Comparison of ENCODE assay signal across 14 cellular contexts in the genomic region with DNA sequence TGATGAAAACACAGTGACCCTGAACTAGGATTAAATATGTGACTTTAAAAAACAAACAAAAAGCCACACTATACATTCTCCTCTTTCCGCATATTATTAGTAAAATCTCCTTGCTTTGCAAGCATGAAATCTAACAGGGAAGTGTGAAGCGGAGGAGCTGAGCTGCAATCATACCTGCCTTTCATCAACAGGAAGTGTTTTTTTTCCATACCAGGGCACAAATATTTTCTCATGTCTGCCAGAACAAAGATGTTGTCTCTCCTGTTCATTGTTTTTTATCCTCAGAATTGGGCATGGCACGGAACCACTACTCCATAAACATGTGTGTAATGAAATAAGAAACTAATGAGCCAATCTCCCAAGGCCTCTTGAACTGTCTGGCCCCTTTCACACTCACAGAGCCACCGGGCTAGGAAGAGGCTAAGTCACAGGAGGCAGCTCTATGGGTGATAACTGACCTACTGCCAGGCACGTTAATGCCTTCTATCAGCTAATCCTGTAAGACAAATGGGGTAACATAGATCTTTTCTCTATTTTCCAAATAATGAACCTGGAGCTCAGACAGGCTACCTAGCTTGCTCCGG.
DNase-seq lines count a peak whose midpoint lies in the region; ATAC-seq lines count a peak whose summit lies in the region.
"Had no signal": no experiment of that assay in that cellular context is flagged by ENCODE, and none has a peak within 500 bp of the region (broad histone marks: within the 10 kb centered on the region; RNA-seq: fewer than 3 reads in every experiment).

No MANE protein-coding gene starts in this region.

- peak; percentile 64 for DNase-seq in activated CD4-positive, alpha-beta T cell treated with anti-CD3 and anti-CD28 coated beads, Interleukin-2, amount 10 ng/mL, durations not matched to agents 24 days and 14 days
- DNase-seq in activated CD4-positive, alpha-beta T cell treated with anti-CD3 and anti-CD28 coated beads for 48 hours, result no peak
- no peak for DNase-seq in memory B cell (ENCODE audit: low spot score in 2 of 2)
- DNase-seq in DMS 273 treated with DMSO at 0.1 percent for 48 hours (lab: John Stamatoyannopoulos, UW), result no peak
- no peak for DNase-seq in SW480 (ENCODE audit: low spot score)
- no peak for DNase-seq in cerebellar cortex (ENCODE audit: low spot score)
- DNase-seq: amygdala; H7; left colon; MV-4-11; stimulated activated CD4-positive, alpha-beta T cell treated with anti-CD3 and anti-CD28 coated beads, Interleukin-12 subunit alpha, Interleukin-12 subunit beta, amount 100 ng/mL, for 4 hours had no signal

- no peaks in the 10 kb centered on the region for H3K27me3 ChIP-seq in subcutaneous abdominal adipose tissue (ENCODE audit: control insufficient read depth in 5 of 5, insufficient read depth in 4 of 5, low read length in 5 of 5)

- peak overlapping the region in 1 of 5 donors; percentile 31 for H3K9ac ChIP-seq in subcutaneous abdominal adipose tissue (ENCODE audit: low read length in 5 of 5)

- intact Hi-C loops in activated CD4-positive, alpha-beta T cell treated with anti-CD3 and anti-CD28 coated beads, Interleukin-2, amount 10 ng/mL, durations not matched to agents 24 days and 14 days (cut with micrococcal nuclease), result no loop called here

- H3K4me1 ChIP-seq in subcutaneous abdominal adipose tissue (ENCODE audit: control insufficient read depth in 5 of 5, insufficient read depth in 5 of 5, low read length in 5 of 5), result peaks cover 3 to 46% (median 17%) of the 10 kb centered on the region in 5 donors

- H3K4me3 ChIP-seq in subcutaneous abdominal adipose tissue (ENCODE audit: low read depth in 1 of 5, low read length in 5 of 5), result no peak overlapping the region

- H3K4me3 Mint-ChIP-seq in activated CD4-positive, alpha-beta T cell treated with anti-CD3 and anti-CD28 coated beads, Interleukin-2, amount 10 ng/mL, durations not matched to agents 24 days and 14 days, result peak overlapping the region; percentile 81
- H3K4me3 Mint-ChIP-seq in activated T-helper 17 cell treated with anti-CD3 and anti-CD28 coated beads, Interleukin-2, amount 50 U/mL, for 72 hours, result peak overlapping the region; percentile 99
- H3K4me3 Mint-ChIP-seq in memory B cell, result no peak overlapping the region

- H3K36me3 ChIP-seq in subcutaneous abdominal adipose tissue (ENCODE audit: control insufficient read depth in 5 of 5, insufficient read depth in 5 of 5, low read length in 5 of 5), result peaks cover 7 to 68% (median 56%) of the 10 kb centered on the region in 5 donors

- peak overlapping the region; percentile 98 for H3K27ac Mint-ChIP-seq in activated CD4-positive, alpha-beta T cell treated with anti-CD3 and anti-CD28 coated beads, Interleukin-2, amount 10 ng/mL, durations not matched to agents 24 days and 14 days
- H3K27ac Mint-ChIP-seq in activated T-helper 17 cell treated with anti-CD3 and anti-CD28 coated beads, Interleukin-2, amount 50 U/mL, for 72 hours, result peak overlapping the region; percentile 100
- peak overlapping the region; percentile 89 for H3K27ac Mint-ChIP-seq in memory B cell

- H3K4me1 Mint-ChIP-seq in activated CD4-positive, alpha-beta T cell treated with anti-CD3 and anti-CD28 coated beads, Interleukin-2, amount 10 ng/mL, durations not matched to agents 24 days and 14 days, result peaks cover 78% of the 10 kb centered on the region
- H3K4me1 Mint-ChIP-seq in activated T-helper 17 cell treated with anti-CD3 and anti-CD28 coated beads, Interleukin-2, amount 50 U/mL, for 72 hours, result peaks cover 71% of the 10 kb centered on the region
- peaks cover 42% of the 10 kb centered on the region for H3K4me1 Mint-ChIP-seq in memory B cell

- H3K9me3 ChIP-seq in subcutaneous abdominal adipose tissue (ENCODE audit: control insufficient read depth in 5 of 5, low read length in 5 of 5), result no peaks in the 10 kb centered on the region

- peak overlapping the region; percentile 73 for H3K27ac ChIP-seq in subcutaneous abdominal adipose tissue (ENCODE audit: low read depth, low read length)

- H3K36me3 Mint-ChIP-seq in activated CD4-positive, alpha-beta T cell treated with anti-CD3 and anti-CD28 coated beads, Interleukin-2, amount 10 ng/mL, durations not matched to agents 24 days and 14 days (ENCODE audit: low read depth), result peaks cover 95% of the 10 kb centered on the region
- H3K36me3 Mint-ChIP-seq in activated T-helper 17 cell treated with anti-CD3 and anti-CD28 coated beads, Interleukin-2, amount 50 U/mL, for 72 hours (ENCODE audit: low read depth), result peaks cover 100% of the 10 kb centered on the region
- peaks cover 61% of the 10 kb centered on the region for H3K36me3 Mint-ChIP-seq in memory B cell

- no peak for ATAC-seq in activated T-helper 17 cell treated with anti-CD3 and anti-CD28 coated beads, Interleukin-2, amount 50 U/mL, for 72 hours (replicated peaks)
- ATAC-seq in memory B cell (ENCODE audit: low read depth), result no peak
- ATAC-seq: esophagus mucosa, left colon had no signal

- H3K9me3 Mint-ChIP-seq in activated CD4-positive, alpha-beta T cell treated with anti-CD3 and anti-CD28 coated beads, Interleukin-2, amount 10 ng/mL, durations not matched to agents 24 days and 14 days, result no peaks in the 10 kb centered on the region
- H3K9me3 Mint-ChIP-seq in activated T-helper 17 cell treated with anti-CD3 and anti-CD28 coated beads, Interleukin-2, amount 50 U/mL, for 72 hours, result no peaks in the 10 kb centered on the region
- no peaks in the 10 kb centered on the region for H3K9me3 Mint-ChIP-seq in memory B cell

- no peaks in the 10 kb centered on the region for H3K27me3 Mint-ChIP-seq in activated CD4-positive, alpha-beta T cell treated with anti-CD3 and anti-CD28 coated beads, Interleukin-2, amount 10 ng/mL, durations not matched to agents 24 days and 14 days
- H3K27me3 Mint-ChIP-seq in activated T-helper 17 cell treated with anti-CD3 and anti-CD28 coated beads, Interleukin-2, amount 50 U/mL, for 72 hours, result no peaks in the 10 kb centered on the region
- H3K27me3 Mint-ChIP-seq in memory B cell, result no peaks in the 10 kb centered on the region
